Comparison of ENCODE assay signal across 9 cellular contexts in the genomic region with DNA sequence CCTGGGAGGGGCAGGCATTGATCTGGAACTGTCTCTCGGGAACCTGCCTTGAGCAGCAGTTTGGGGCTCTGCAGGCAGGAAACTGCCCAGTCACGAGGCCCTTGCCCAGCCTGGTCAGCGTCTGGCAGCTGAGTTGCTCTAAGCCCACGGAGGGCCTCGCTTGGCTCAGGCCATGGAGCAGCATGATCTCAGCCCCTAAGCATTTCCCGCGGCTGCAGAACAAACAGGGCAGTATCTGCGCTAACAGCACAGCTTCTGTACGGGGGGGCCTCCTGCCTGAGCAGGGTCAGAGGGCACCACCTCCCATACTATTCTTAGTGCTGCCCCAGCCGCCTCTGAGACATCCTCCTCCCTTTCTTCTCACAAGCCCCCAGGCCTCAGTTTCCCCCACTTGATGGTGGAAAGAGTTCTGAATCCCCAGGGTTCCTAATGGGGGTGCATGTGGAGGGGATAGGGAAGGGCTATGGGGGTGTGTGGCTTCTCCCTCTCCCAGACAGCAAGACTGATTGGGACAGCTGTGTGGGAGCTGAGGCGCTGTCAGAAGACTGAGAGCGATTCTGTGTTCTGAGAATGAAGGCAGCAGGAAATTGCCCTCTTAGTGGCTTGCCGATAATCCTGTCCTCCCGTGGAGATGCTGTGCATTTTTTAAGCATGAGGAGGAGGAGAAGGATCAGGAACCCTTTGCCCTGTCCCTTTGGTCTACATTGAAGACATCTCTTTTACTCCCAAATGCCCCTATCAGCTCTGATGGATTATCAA. TPM values are rescaled to one million over a fixed set of nuclear protein-coding genes. Genes with fewer than 3 reads are reported as not detected.
A peak's percentile ranks its signal among the peaks of the same experiment; 100 is the strongest.
DNase-seq lines count a peak whose midpoint lies in the region; ATAC-seq, FAIRE-seq and TF ChIP-seq lines count a peak whose summit lies in the region.
"Had no signal": no experiment of that assay in that cellular context is flagged by ENCODE, and none has a peak within 500 bp of the region (broad histone marks: within the 10 kb centered on the region; RNA-seq: fewer than 3 reads in every experiment).

No MANE protein-coding gene starts in this region.

- TF ChIP-seq CTCF in astrocyte of the cerebellum (IDR thresholded peaks at IDR 0.05; ENCODE audit: low read depth, low read length, missing control alignments) (no peak), right atrium auricular region (IDR thresholded peaks at IDR 0.05) (no peak), progenitor cell of endocrine pancreas (IDR thresholded peaks at IDR 0.05; ENCODE audit: unreplicated experiment) (no peak), BE2C (IDR thresholded peaks at IDR 0.05; ENCODE audit: low read depth, low read length) (no peak)

- in situ Hi-C loops in astrocyte of the cerebellum (cut with HindIII; ENCODE audit: low sequenced_read_pairs): loop anchor here (10.0 kb wide), 1 partner anchor 73 kb away; no protein-coding TSS in a partner anchor

- H3K4me3 Mint-ChIP-seq in progenitor cell of endocrine pancreas (ENCODE audit: low read depth): no peak overlapping the region

- DNase-seq in COLO829 (ENCODE audit: low spot score) (peak; percentile 79), astrocyte of the cerebellum (ENCODE audit: low read depth) (peak; percentile 76), right atrium auricular region (ENCODE audit: low spot score) (peak; percentile 90), progenitor cell of endocrine pancreas (ENCODE audit: low spot score, unreplicated experiment) (peak; percentile 21), NK-92 (lab: John Stamatoyannopoulos, UW; ENCODE audit: unreplicated experiment) (no peak), GM19239 (ENCODE audit: insufficient read length, low spot score) (no peak), BE2C (no peak)

- H3K9me3 ChIP-seq in right atrium auricular region: no peaks in the 10 kb centered on the region
- no peaks in the 10 kb centered on the region for H3K9me3 ChIP-seq in BE2C

- H3K4me1 Mint-ChIP-seq in progenitor cell of endocrine pancreas (ENCODE audit: low read depth): peaks cover 6% of the 10 kb centered on the region

- FAIRE-seq in GM19239 (lab: Jason Lieb, UNC): no peak
- FAIRE-seq: TTC549 had no signal

- no peaks in the 10 kb centered on the region for H3K9me3 Mint-ChIP-seq in progenitor cell of endocrine pancreas (ENCODE audit: low read depth)

- H3K27ac Mint-ChIP-seq in progenitor cell of endocrine pancreas: peak overlapping the region; percentile 85

- H3K4me1 ChIP-seq in right atrium auricular region: peaks cover 0 to 34% of the 10 kb centered on the region in 2 donors
- no peaks in the 10 kb centered on the region for H3K4me1 ChIP-seq in BE2C

- H3K36me3 ChIP-seq in right atrium auricular region (no peaks in the 10 kb centered on the region), BE2C (no peaks in the 10 kb centered on the region)

- no peaks in the 10 kb centered on the region for H3K36me3 Mint-ChIP-seq in progenitor cell of endocrine pancreas (ENCODE audit: insufficient read depth)

- ATAC-seq in HG03442 (IDR thresholded peaks at IDR 0.05; ENCODE audit: unreplicated experiment): no peak

- no peak overlapping the region for H3K4me3 ChIP-seq in astrocyte of the cerebellum (ENCODE audit: low read depth, low read length)
- H3K4me3 ChIP-seq in right atrium auricular region: no peak overlapping the region
- no peak overlapping the region for H3K4me3 ChIP-seq in BE2C (ENCODE audit: low read depth, low read length)

- H3K27ac ChIP-seq in right atrium auricular region: peak overlapping the region; percentile 70 to 77

- H3K27me3 Mint-ChIP-seq in progenitor cell of endocrine pancreas: peaks cover 8% of the 10 kb centered on the region

- H3K27me3 ChIP-seq in right atrium auricular region (no peaks in the 10 kb centered on the region), BE2C (no peaks in the 10 kb centered on the region; the same call in 1 of the 2 replicates)

RNA-seq across cellular contexts. Expression of gene MOCS1, which starts 46.4 kb away (rescaled TPM):
- total RNA-seq in right atrium auricular region (10 to 100 TPM; 18.7 to 28.0 TPM), progenitor cell of endocrine pancreas (15.9 and 17.5 TPM in 2 replicates)
- polyA plus RNA-seq in BE2C (2012; ENCODE audit: insufficient read depth, insufficient read length, low read depth): 2.5 TPM

Comparison
In these comparisons a context has a peak if more than half of its experiments do, and no peak if none do; other contexts are left out.
1. DNase-seq: peak in COLO829 (single experiment), astrocyte of the cerebellum (single experiment), right atrium auricular region (single experiment) and progenitor cell of endocrine pancreas (single experiment); none in NK-92 (single experiment), GM19239 (single experiment) and BE2C (single experiment).